Comparison of ENCODE assay signal across 14 cellular contexts in genomic region chr7:44678096-44678467, GRCh38.
DNase-seq lines count a peak whose midpoint lies in the region; FAIRE-seq and TF ChIP-seq lines count a peak whose summit lies in the region.
"Had no signal": no experiment of that assay in that cellular context is flagged by ENCODE, and none has a peak within 500 bp of the region (broad histone marks: within the 10 kb centered on the region; RNA-seq: fewer than 3 reads in every experiment).

No MANE protein-coding gene starts in this region.

- H3K9me3 ChIP-seq in hepatocyte (ENCODE audit: low read depth) = no peaks in the 10 kb centered on the region
- H3K9me3 ChIP-seq in spleen = no peaks in the 10 kb centered on the region
- H3K9me3 ChIP-seq in BE2C = no peaks in the 10 kb centered on the region
- no peaks in the 10 kb centered on the region for H3K9me3 ChIP-seq in CD4-positive, alpha-beta memory T cell (ENCODE audit: control insufficient read depth in 1 of 2, low read length in 2 of 2)
- H3K9me3 ChIP-seq: Peyer's patch, sigmoid colon had no signal

- H3K27ac Mint-ChIP-seq in brain (peak overlapping the region in 4 of 5 experiments; percentile 30 to 80 (median 50)), nephron progenitor cell (no peak overlapping the region)
- peak overlapping the region in 2 of 7 donors; percentile 50 to 61 for H3K27ac Mint-ChIP-seq in CD4-positive, alpha-beta memory T cell

- TF ChIP-seq CTCF in brain (conservative IDR thresholded peaks at IDR 0.05) (no peak), hepatocyte (IDR thresholded peaks at IDR 0.05; ENCODE audit: poor library complexity) (no peak), spleen (IDR thresholded peaks at IDR 0.05 in 8 of 11, conservative IDR thresholded peaks at IDR 0.05 in 3 of 11) (no peak), BE2C (IDR thresholded peaks at IDR 0.05; ENCODE audit: low read depth, low read length) (no peak), nephron progenitor cell (IDR thresholded peaks at IDR 0.05) (no peak)

- H3K27ac ChIP-seq in hepatocyte = peak overlapping the region; percentile 30
- peak overlapping the region in 4 of 8 donors; percentile 4 to 43 (median 21) for H3K27ac ChIP-seq in spleen
- H3K27ac ChIP-seq in CD4-positive, alpha-beta memory T cell (ENCODE audit: low read depth, low read length) = no peak overlapping the region
- H3K27ac ChIP-seq: Peyer's patch had no signal

- H3K4me1 Mint-ChIP-seq in brain (no peaks in the 10 kb centered on the region), nephron progenitor cell (peaks cover 9% of the 10 kb centered on the region)
- H3K4me1 Mint-ChIP-seq in CD4-positive, alpha-beta memory T cell = peaks cover 0 to 6% (median 2%) of the 10 kb centered on the region in 4 donors
- H3K4me1 Mint-ChIP-seq: naive B cell had no signal

- peaks cover 71% of the 10 kb centered on the region for H3K36me3 Mint-ChIP-seq in brain
- H3K36me3 Mint-ChIP-seq in CD4-positive, alpha-beta memory T cell = peaks cover 38 to 78% of the 10 kb centered on the region in 2 donors
- peaks cover 45% of the 10 kb centered on the region for H3K36me3 Mint-ChIP-seq in nephron progenitor cell (ENCODE audit: low read depth)

- no peak for FAIRE-seq in H54 (lab: Jason Lieb, UNC)

- no peak for TF ChIP-seq POLR2A in H54 (IDR thresholded peaks at IDR 0.05; ENCODE audit: low read depth, low read length)
- TF ChIP-seq POLR2A in spleen (IDR thresholded peaks at IDR 0.05) = no peak

- H4K20me1 ChIP-seq in hepatocyte (ENCODE audit: insufficient read depth, poor library complexity, severe bottlenecking) = no peaks in the 10 kb centered on the region

- H3K27me3 Mint-ChIP-seq in brain = no peaks in the 10 kb centered on the region
- no peaks in the 10 kb centered on the region for H3K27me3 Mint-ChIP-seq in CD4-positive, alpha-beta memory T cell
- no peaks in the 10 kb centered on the region for H3K27me3 Mint-ChIP-seq in nephron progenitor cell (ENCODE audit: low read depth, poor library complexity)
- H3K27me3 Mint-ChIP-seq: naive B cell had no signal

- H2AFZ ChIP-seq in hepatocyte = no peak overlapping the region

- intact Hi-C loops in spleen (cut with DNase I; ENCODE audit: low total_unique reads) = no loop called here
- intact Hi-C loops in CD4-positive, alpha-beta memory T cell (cut with micrococcal nuclease) = no loop called here

- no peaks in the 10 kb centered on the region for H3K4me1 ChIP-seq in hepatocyte (ENCODE audit: insufficient read depth)
- peaks cover 0 to 15% (median 0%) of the 10 kb centered on the region in 6 donors for H3K4me1 ChIP-seq in spleen
- no peaks in the 10 kb centered on the region for H3K4me1 ChIP-seq in BE2C
- no peaks in the 10 kb centered on the region for H3K4me1 ChIP-seq in CD4-positive, alpha-beta memory T cell (ENCODE audit: insufficient read depth, low read length)
- H3K4me1 ChIP-seq: Peyer's patch had no signal

- CTCF ChIA-PET in CD4-positive, alpha-beta memory T cell (lab: Charles Lee; ENCODE audit: partially characterized antibody) = no interaction called here

- H3K4me3 ChIP-seq in hepatocyte (no peak overlapping the region), spleen (no peak overlapping the region), BE2C (ENCODE audit: low read depth, low read length) (no peak overlapping the region)
- H3K4me3 ChIP-seq in CD4-positive, alpha-beta memory T cell (ENCODE audit: low read length in 2 of 2) = no peak overlapping the region
- H3K4me3 ChIP-seq: K562, Peyer's patch, sigmoid colon had no signal

- H3K79me2 ChIP-seq in hepatocyte = no peaks in the 10 kb centered on the region

- POLR2A ChIA-PET in CD4-positive, alpha-beta memory T cell (lab: Charles Lee; ENCODE audit: partially characterized antibody) = interaction anchor here (1.5 kb wide), 1 partner anchor 45 kb away, joined by 4 read pairs; no protein-coding TSS in a partner anchor

- H3K4me3 Mint-ChIP-seq in brain (no peak overlapping the region), nephron progenitor cell (no peak overlapping the region)
- no peak overlapping the region for H3K4me3 Mint-ChIP-seq in CD4-positive, alpha-beta memory T cell
- H3K4me3 Mint-ChIP-seq: naive B cell had no signal

- H3K27me3 ChIP-seq in hepatocyte (no peaks in the 10 kb centered on the region), spleen (replicated peaks in 1 of 7) (no peaks in the 10 kb centered on the region), BE2C (no peaks in the 10 kb centered on the region)
- no peaks in the 10 kb centered on the region for H3K27me3 ChIP-seq in CD4-positive, alpha-beta memory T cell (ENCODE audit: insufficient read depth, low read length)
- H3K27me3 ChIP-seq: Peyer's patch, sigmoid colon had no signal

- WGBS in hepatocyte (ENCODE audit: low lambda C conversion rate, missing lambda C conversion rate) = 95% methylated on average over 4 of the region's 4 CpGs
- 90 to 95% (median 94%) methylated on average over 4 of the region's 4 CpGs for WGBS in spleen, 5 donors

- H3K36me3 ChIP-seq in hepatocyte (replicated peaks; ENCODE audit: insufficient read depth, low read depth) (no peaks in the 10 kb centered on the region), spleen (peaks cover 0 to 100% (median 71%) of the 10 kb centered on the region in 6 donors), BE2C (peaks cover 34% of the 10 kb centered on the region)
- H3K36me3 ChIP-seq in CD4-positive, alpha-beta memory T cell (ENCODE audit: insufficient read depth, low read length) = peaks cover 57% of the 10 kb centered on the region

- no peaks in the 10 kb centered on the region for H3K9me2 ChIP-seq in hepatocyte (replicated peaks; ENCODE audit: insufficient read depth)

- peak; percentile 71 for DNase-seq in H54 (ENCODE audit: insufficient read length, low spot score)
- DNase-seq in hepatocyte (ENCODE audit: low spot score) = no peak
- peak; percentile 31 for DNase-seq in spleen
- no peak for DNase-seq in BE2C
- no peak for DNase-seq in CD4-positive, alpha-beta memory T cell
- no peak for DNase-seq in nephron progenitor cell
- DNase-seq: activated CD4-positive, alpha-beta T cell treated with anti-CD3 and anti-CD28 coated beads, Interleukin-2, amount 50 U/mL, for 48 hours; naive B cell; NCI-H146; NCI-H524; sigmoid colon had no signal

- H3K4me2 ChIP-seq in hepatocyte = no peak overlapping the region

- H3K9me3 Mint-ChIP-seq in brain (no peaks in the 10 kb centered on the region), nephron progenitor cell (no peaks in the 10 kb centered on the region)
- H3K9me3 Mint-ChIP-seq in CD4-positive, alpha-beta memory T cell = no peaks in the 10 kb centered on the region
- H3K9me3 Mint-ChIP-seq: naive B cell had no signal

Comparison
In these comparisons a context has a peak if more than half of its experiments do, and no peak if none do; other contexts are left out.
1. DNase-seq: peak in H54 (single experiment) and spleen (single experiment); none in hepatocyte (single experiment), BE2C (single experiment), CD4-positive, alpha-beta memory T cell (0 of 5) and nephron progenitor cell (single experiment).